ENCODE assay signal across 8 cellular contexts in genomic region chr15:101293122-101293521, GRCh38. TPM values are rescaled to one million over a fixed set of nuclear protein-coding genes. Genes with fewer than 3 reads are reported as not detected.
A peak's percentile ranks its signal among the peaks of the same experiment; 100 is the strongest.
DNase-seq lines count a peak whose midpoint lies in the region; FAIRE-seq and TF ChIP-seq lines count a peak whose summit lies in the region.

No MANE protein-coding gene starts in this region.

- no peak for FAIRE-seq in H54 (lab: Jason Lieb, UNC)

- H3F3A ChIP-seq in DOHH2 (ENCODE audit: control insufficient read depth, insufficient read depth) = peaks cover 41% of the 10 kb centered on the region

- DNase-seq in NB4 (ENCODE audit: low read depth) = no peak
- no peak for DNase-seq in dorsolateral prefrontal cortex
- DNase-seq in H54 (ENCODE audit: insufficient read length, low spot score) = no peak
- no peak for DNase-seq in mucosa of gallbladder (ENCODE audit: low spot score)
- DNase-seq in retina = no peak
- DNase-seq in activated CD8-positive, alpha-beta memory T cell treated with anti-CD3 and anti-CD28 coated beads, Interleukin-2, amount 50 U/mL, for 4 hours = no peak

- no peak for TF ChIP-seq CTCF in DOHH2 (IDR thresholded peaks at IDR 0.05; ENCODE audit: low read depth, low read length, poor library complexity, severe bottlenecking)
- no peak for TF ChIP-seq CTCF in NB4 (IDR thresholded peaks at IDR 0.05; ENCODE audit: low read depth, low read length)
- TF ChIP-seq CTCF in dorsolateral prefrontal cortex (IDR thresholded peaks at IDR 0.05 in 54 of 56, conservative IDR thresholded peaks at IDR 0.05 in 2 of 56; ENCODE audit: low read depth in 1 of 56, partially characterized antibody in 56 of 56) = no peak

- H2AFZ ChIP-seq in neuron (ENCODE audit: low read depth, low read length) = no peak overlapping the region

- peak overlapping the region; percentile 93 for H3K27ac ChIP-seq in DOHH2 (ENCODE audit: low read depth, low read length)
- H3K27ac ChIP-seq in dorsolateral prefrontal cortex = no peak overlapping the region

- H3K27me3 ChIP-seq in DOHH2 (ENCODE audit: control insufficient read depth, low read length) (no peaks in the 10 kb centered on the region), dorsolateral prefrontal cortex (no peaks in the 10 kb centered on the region), neuron (ENCODE audit: insufficient read depth, low read length) (no peaks in the 10 kb centered on the region)

- TF ChIP-seq POLR2A in NB4 (IDR thresholded peaks at IDR 0.05; ENCODE audit: extremely low read depth, insufficient read length) = no peak
- TF ChIP-seq POLR2A in H54 (IDR thresholded peaks at IDR 0.05; ENCODE audit: low read depth, low read length) = no peak

- H3K9me3 ChIP-seq in DOHH2 (ENCODE audit: control insufficient read depth, insufficient read depth, low read length) (no peaks in the 10 kb centered on the region), neuron (ENCODE audit: low read length) (no peaks in the 10 kb centered on the region)

- H3K4me3 ChIP-seq in DOHH2 (ENCODE audit: low read length) (peak overlapping the region; percentile 100), NB4 (ENCODE audit: low read depth, low read length) (peak overlapping the region; percentile 80), dorsolateral prefrontal cortex (peak overlapping the region in 51 of 59 donors; percentile 6 to 100 (median 95)), neuron (ENCODE audit: low read length) (peak overlapping the region; percentile 89)

- no peaks in the 10 kb centered on the region for H3K9me2 ChIP-seq in DOHH2 (replicated peaks; ENCODE audit: control insufficient read depth, low read length)

- H3K4me2 ChIP-seq in DOHH2 (ENCODE audit: low read length) = peak overlapping the region; percentile 97

- intact Hi-C loops in dorsolateral prefrontal cortex (cut with DNase I) = loop anchor here in 1 of 2 donors (10.0 kb wide), 1 partner anchor 432 kb away; the partner anchor contains the start of gene TARS3

- H3K4me1 ChIP-seq in DOHH2 (ENCODE audit: control insufficient read depth, low read length) (peaks cover 28% of the 10 kb centered on the region), neuron (ENCODE audit: insufficient read depth, low read length) (peaks cover 22% of the 10 kb centered on the region)

- peaks cover 84% of the 10 kb centered on the region for H3K79me2 ChIP-seq in DOHH2 (ENCODE audit: control insufficient read depth, low read length)

- peaks cover 31% of the 10 kb centered on the region for H4K20me1 ChIP-seq in DOHH2 (ENCODE audit: control insufficient read depth, insufficient read depth, low read depth, low read length)

- H3K36me3 ChIP-seq in DOHH2 (ENCODE audit: control insufficient read depth, low read length) (peaks cover 69% of the 10 kb centered on the region), neuron (ENCODE audit: insufficient read depth, low read length) (peaks cover 32% of the 10 kb centered on the region)

RNA-seq across cellular contexts. Expression of gene SNRPA1, which starts 1.9 kb away (rescaled TPM):
- 10 to 100 TPM; 22.5 to 70.1 (median 45.4) TPM for total RNA-seq in dorsolateral prefrontal cortex
- total RNA-seq in mucosa of gallbladder = 33.2 TPM

RNA-seq across cellular contexts. Expression of gene SELENOS, which starts 15.8 kb away (rescaled TPM):
- total RNA-seq in dorsolateral prefrontal cortex (10 to 100 TPM; 17.2 to 38.9 (median 26.4) TPM), mucosa of gallbladder (74.7 TPM)

RNA-seq across cellular contexts. Expression of gene CHSY1, which starts 41.3 kb away (rescaled TPM):
- total RNA-seq in dorsolateral prefrontal cortex = 10 to 100 TPM; 16.3 to 47.8 (median 26.7) TPM
- total RNA-seq in mucosa of gallbladder = 18.8 TPM
